In genomic region chr2:59066787-59067399, GRCh38 we compare ENCODE assay signal across 22 cellular contexts.
"Had no signal": no experiment of that assay in that cellular context is flagged by ENCODE, and none has a peak within 500 bp of the region (broad histone marks: within the 10 kb centered on the region; RNA-seq: fewer than 3 reads in every experiment).

No MANE protein-coding gene starts in this region.

- ATAC-seq: left lobe of liver; stimulated activated memory B cell treated with anti-CD40 and anti-IgM and Interleukin-4, amounts not matched to agents 10 μg/mL and 1 μg/mL and 100 μg/mL, for 72 hours had no signal

- H3K27me3 Mint-ChIP-seq: type B pancreatic cell had no signal

- H3K27ac ChIP-seq: coronary artery, esophagus squamous epithelium, neural progenitor cell, prostate gland, right atrium auricular region, sigmoid colon, suprapubic skin, thyroid gland had no signal

- H3K4me3 Mint-ChIP-seq: immature natural killer cell; memory B cell; nephron; neural progenitor cell; stimulated activated memory B cell treated with anti-CD40 and anti-IgM and Interleukin-4, amounts not matched to agents 10 μg/mL and 1 μg/mL and 100 μg/mL, for 72 hours; stimulated activated naive CD8-positive, alpha-beta T cell treated with anti-CD3 and anti-CD28 coated beads, Interleukin-15, Interleukin-2, amounts not matched to agents 100 ng/mL and 50 ng/mL, for 24 hours; type B pancreatic cell had no signal

- DNase-seq: dermis blood vessel endothelial cell; effector memory CD4-positive, alpha-beta T cell; erythroblast; esophagus squamous epithelium; hypothalamus; immature natural killer cell; islet precursor cell; sigmoid colon; stimulated activated CD4-positive, alpha-beta T cell treated with anti-CD3 and anti-CD28 coated beads, Interleukin-4, amount 100 ng/mL, for 4 hours; thyroid gland had no signal

- H3K4me3 ChIP-seq: coronary artery, esophagus squamous epithelium, lung, neural progenitor cell, prostate gland, right atrium auricular region, sigmoid colon, suprapubic skin, thyroid gland had no signal

- H3K4me1 Mint-ChIP-seq: immature natural killer cell; memory B cell; nephron; neural progenitor cell; stimulated activated memory B cell treated with anti-CD40 and anti-IgM and Interleukin-4, amounts not matched to agents 10 μg/mL and 1 μg/mL and 100 μg/mL, for 72 hours had no signal

- H3K36me3 Mint-ChIP-seq: memory B cell; stimulated activated memory B cell treated with anti-CD40 and anti-IgM and Interleukin-4, amounts not matched to agents 10 μg/mL and 1 μg/mL and 100 μg/mL, for 72 hours; type B pancreatic cell had no signal

- H3K4me1 ChIP-seq: esophagus squamous epithelium, neural progenitor cell, prostate gland, right atrium auricular region, suprapubic skin, thyroid gland had no signal

- H3K27ac Mint-ChIP-seq: immature natural killer cell; memory B cell; nephron; neural progenitor cell; stimulated activated memory B cell treated with anti-CD40 and anti-IgM and Interleukin-4, amounts not matched to agents 10 μg/mL and 1 μg/mL and 100 μg/mL, for 72 hours; stimulated activated naive CD8-positive, alpha-beta T cell treated with anti-CD3 and anti-CD28 coated beads, Interleukin-15, Interleukin-2, amounts not matched to agents 100 ng/mL and 50 ng/mL, for 24 hours; type B pancreatic cell had no signal

- H3K9me3 ChIP-seq: esophagus squamous epithelium, prostate gland, sigmoid colon, suprapubic skin, thyroid gland had no signal

- H3K27me3 ChIP-seq: esophagus squamous epithelium, neural progenitor cell, right atrium auricular region, sigmoid colon, suprapubic skin, thyroid gland had no signal
